Comparison of ENCODE assay signal across 8 cellular contexts in genomic region chr3:2765002-2765579, GRCh38.
DNase-seq lines count a peak whose midpoint lies in the region; ATAC-seq and TF ChIP-seq lines count a peak whose summit lies in the region.

No MANE protein-coding gene starts in this region.

- no peak overlapping the region for H3K4me3 ChIP-seq in NB4 (ENCODE audit: low read depth, low read length)

- no peak for TF ChIP-seq POLR2A in NB4 (IDR thresholded peaks at IDR 0.05; ENCODE audit: extremely low read depth, insufficient read length)

- peak; percentile 13 for DNase-seq in DMS153 (lab: John Stamatoyannopoulos, UW)
- peak; percentile 8 for DNase-seq in GM20000 (ENCODE audit: low spot score)
- peak; percentile 23 for DNase-seq in NB4 (ENCODE audit: low read depth)
- DNase-seq in left colon = no peak
- no peak for DNase-seq in NCI-H1694 (lab: John Stamatoyannopoulos, UW)
- DNase-seq in NCI-H446 (lab: John Stamatoyannopoulos, UW) = no peak

- no peaks in the 10 kb centered on the region for H3K36me3 Mint-ChIP-seq in brain

- H3K27me3 Mint-ChIP-seq in brain = peaks cover 3% of the 10 kb centered on the region

- H3K27ac Mint-ChIP-seq in brain = no peak overlapping the region

- peaks cover 3 to 67% (median 4%) of the 10 kb centered on the region in 5 experiments for H3K9me3 Mint-ChIP-seq in brain

- no peak for ATAC-seq in left colon
- ATAC-seq in HG02852 (IDR thresholded peaks at IDR 0.05; ENCODE audit: unreplicated experiment) = no peak

- no peak for TF ChIP-seq CTCF in GM20000 (IDR thresholded peaks at IDR 0.05; ENCODE audit: extremely low read depth, missing control alignments)
- no peak for TF ChIP-seq CTCF in NB4 (IDR thresholded peaks at IDR 0.05; ENCODE audit: low read depth, low read length)
- peak; percentile 28 to 51 for TF ChIP-seq CTCF in brain (conservative IDR thresholded peaks at IDR 0.05)

- H3K4me1 Mint-ChIP-seq in brain = peaks cover 2% of the 10 kb centered on the region

- intact Hi-C loops in left colon (cut with DNase I, micrococcal nuclease) = no loop called here

- H3K4me3 Mint-ChIP-seq in brain = no peak overlapping the region

Comparison
In these comparisons a context has a peak if more than half of its experiments do, and no peak if none do; other contexts are left out.
1. DNase-seq: peak in DMS153 (single experiment), GM20000 (single experiment) and NB4 (single experiment); none in left colon (0 of 2), NCI-H1694 (single experiment) and NCI-H446 (0 of 2).
2. CTCF ChIP-seq: peak in brain (2 of 2); none in GM20000 (single experiment) and NB4 (single experiment).